In the genomic region with DNA sequence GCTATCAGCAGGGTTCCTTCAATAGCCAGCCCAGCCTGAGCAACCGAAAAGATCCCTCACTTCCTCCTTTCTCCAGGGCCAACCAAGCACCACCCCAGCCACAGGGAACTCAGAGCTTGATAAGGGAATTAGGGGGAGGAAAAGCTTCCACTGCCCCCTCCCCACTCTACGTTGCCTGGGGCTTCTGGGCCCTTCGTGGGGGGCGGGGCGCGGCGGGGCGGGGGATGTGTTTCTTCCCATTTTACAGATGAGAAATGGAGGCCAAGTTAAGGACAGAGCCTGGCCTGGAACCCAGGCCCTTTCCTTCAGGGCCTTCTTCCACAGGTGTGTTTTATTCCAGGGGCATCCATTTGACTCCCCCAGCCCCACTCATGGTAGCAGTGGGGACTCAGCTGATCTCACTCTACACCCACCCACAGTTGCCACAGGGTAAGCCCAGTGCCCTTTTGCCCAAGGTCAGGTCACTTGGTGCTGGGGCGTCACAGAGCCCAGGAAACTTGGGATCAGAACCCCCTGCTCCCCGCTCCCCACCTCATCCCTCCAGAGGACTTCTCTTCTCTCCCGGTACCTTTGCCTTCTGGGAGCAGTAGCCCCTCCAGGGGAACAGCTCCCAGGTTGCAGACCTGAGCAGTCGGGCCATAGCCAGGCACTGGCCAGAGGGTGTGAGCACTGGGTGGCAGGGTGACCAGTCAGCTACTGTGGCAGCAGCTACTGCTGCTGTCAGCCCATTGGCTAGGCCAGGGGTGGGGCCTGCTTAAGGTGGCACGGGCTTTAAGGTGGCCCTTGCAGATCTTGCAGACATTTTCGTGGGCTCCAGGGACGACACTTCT, we compare ENCODE assay signal across 1 cellular context.
TF ChIP-seq lines count a peak whose summit lies in the region.

TSS of gene LDHD (minus strand) at position 700 of the 830 bp plus-strand sequence. CDS start at position 640, 60 bp downstream.

TF ChIP-seq in HepG2, 621 proteins besides CTCF, POLR2A, EP300 and RAD21 (continued from another document and continues in another):
- TF ChIP-seq ASH2L (IDR thresholded peaks at IDR 0.05; ENCODE audit: insufficient read length, low read depth, low read length) (no peak), ZNF17 (CRISPR knock-in tag; IDR thresholded peaks at IDR 0.05) (no peak), CHD2 (IDR thresholded peaks at IDR 0.05; ENCODE audit: low read depth, low read length) (no peak; the same call in 1 of the 2 replicates), POLR2AphosphoS2 (IDR thresholded peaks at IDR 0.05; ENCODE audit: low read depth, low read length) (no peak), ZNF24 (IDR thresholded peaks at IDR 0.05) (no peak), SOX6 (IDR thresholded peaks at IDR 0.05) (no peak), SOX6 (CRISPR knock-in tag; IDR thresholded peaks at IDR 0.05) (peak; percentile 34; the same call in 1 of the 2 replicates), ATF5 (CRISPR knock-in tag; IDR thresholded peaks at IDR 0.05; ENCODE audit: low read depth) (no peak), JARID2 (CRISPR knock-in tag; IDR thresholded peaks at IDR 0.05; ENCODE audit: insufficient replicate concordance) (no peak), SP2 (CRISPR knock-in tag; IDR thresholded peaks at IDR 0.05) (no peak), ZFY (CRISPR knock-in tag; IDR thresholded peaks at IDR 0.05) (peak; percentile 68; the same call in 1 of the 2 replicates), ZBTB21 (CRISPR knock-in tag; IDR thresholded peaks at IDR 0.05) (no peak), SRY (CRISPR knock-in tag; IDR thresholded peaks at IDR 0.05) (no peak; the same call in 1 of the 2 replicates), CBFB (CRISPR knock-in tag; IDR thresholded peaks at IDR 0.05) (no peak), ZNF546 (CRISPR knock-in tag; conservative IDR thresholded peaks at IDR 0.05) (0 out of 2 replicates have a peak, but pooled peaks have one; percentile 40), ZNF224 (CRISPR knock-in tag; IDR thresholded peaks at IDR 0.05) (no peak; the same call in 1 of the 2 replicates), KDM5B (CRISPR knock-in tag; IDR thresholded peaks at IDR 0.05; ENCODE audit: borderline replicate concordance) (peak; percentile 79; the same call in 1 of the 2 replicates), TRIM24 (CRISPR knock-in tag; IDR thresholded peaks at IDR 0.05) (no peak), BCL3 (CRISPR knock-in tag; IDR thresholded peaks at IDR 0.05) (peak; percentile 38; the same call in 1 of the 2 replicates), RAD51 (IDR thresholded peaks at IDR 0.05; ENCODE audit: borderline replicate concordance) (no peak), ZZZ3 (CRISPR knock-in tag; IDR thresholded peaks at IDR 0.05; ENCODE audit: borderline replicate concordance) (no peak), ZSCAN30 (CRISPR knock-in tag; IDR thresholded peaks at IDR 0.05) (no peak), FOXO1 (CRISPR knock-in tag; IDR thresholded peaks at IDR 0.05) (peak; percentile 78), ZBTB26 (CRISPR knock-in tag; IDR thresholded peaks at IDR 0.05; ENCODE audit: borderline replicate concordance) (peak; percentile 76), ATF1 (CRISPR knock-in tag; IDR thresholded peaks at IDR 0.05) (no peak), E2F5 (CRISPR knock-in tag; conservative IDR thresholded peaks at IDR 0.05) (no peak), THAP9 (CRISPR knock-in tag; IDR thresholded peaks at IDR 0.05; ENCODE audit: borderline replicate concordance) (peak; percentile 82; the same call in 1 of the 2 replicates), POGZ (CRISPR knock-in tag; IDR thresholded peaks at IDR 0.05) (peak; percentile 55; the same call in 1 of the 2 replicates), NR1H2 (CRISPR knock-in tag; IDR thresholded peaks at IDR 0.05; ENCODE audit: borderline replicate concordance, low read depth) (no peak), KDM2A (CRISPR knock-in tag; IDR thresholded peaks at IDR 0.05; ENCODE audit: borderline replicate concordance, low read depth) (peak; percentile 83; the same call in 1 of the 2 replicates), TEAD2 (CRISPR knock-in tag; IDR thresholded peaks at IDR 0.05) (no peak), HMGA1 (CRISPR knock-in tag; conservative IDR thresholded peaks at IDR 0.05) (no peak), ZFP36L2 (CRISPR knock-in tag; IDR thresholded peaks at IDR 0.05) (no peak), PHB2 (IDR thresholded peaks at IDR 0.05; ENCODE audit: partially characterized antibody) (no peak), KMT2A (CRISPR knock-in tag; IDR thresholded peaks at IDR 0.05) (peak; percentile 61; the same call in 1 of the 2 replicates), ZNF12 (CRISPR knock-in tag; IDR thresholded peaks at IDR 0.05) (0 out of 2 replicates have a peak, but pooled peaks have one; percentile 4), ZSCAN20 (CRISPR knock-in tag; IDR thresholded peaks at IDR 0.05; ENCODE audit: borderline replicate concordance) (no peak), ZNF496 (CRISPR knock-in tag; IDR thresholded peaks at IDR 0.05; ENCODE audit: insufficient replicate concordance) (no peak), MEIS2 (CRISPR knock-in tag; IDR thresholded peaks at IDR 0.05) (peak; percentile 42; the same call in 1 of the 2 replicates), PHF20 (CRISPR knock-in tag; IDR thresholded peaks at IDR 0.05) (no peak), KLF16 (CRISPR knock-in tag; IDR thresholded peaks at IDR 0.05) (peak in 1 of 2 experiments; percentile 84; a peak in 2 of 4 replicates), NFIB (CRISPR knock-in tag; IDR thresholded peaks at IDR 0.05; ENCODE audit: borderline replicate concordance) (no peak), NFIC (IDR thresholded peaks at IDR 0.05; ENCODE audit: low read length) (no peak)
- TF ChIP-seq, protein P1, sequence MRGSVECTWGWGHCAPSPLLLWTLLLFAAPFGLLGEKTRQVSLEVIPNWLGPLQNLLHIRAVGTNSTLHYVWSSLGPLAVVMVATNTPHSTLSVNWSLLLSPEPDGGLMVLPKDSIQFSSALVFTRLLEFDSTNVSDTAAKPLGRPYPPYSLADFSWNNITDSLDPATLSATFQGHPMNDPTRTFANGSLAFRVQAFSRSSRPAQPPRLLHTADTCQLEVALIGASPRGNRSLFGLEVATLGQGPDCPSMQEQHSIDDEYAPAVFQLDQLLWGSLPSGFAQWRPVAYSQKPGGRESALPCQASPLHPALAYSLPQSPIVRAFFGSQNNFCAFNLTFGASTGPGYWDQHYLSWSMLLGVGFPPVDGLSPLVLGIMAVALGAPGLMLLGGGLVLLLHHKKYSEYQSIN (CRISPR knock-in tag; IDR thresholded peaks at IDR 0.05; ENCODE audit: borderline replicate concordance): no peak
- TF ChIP-seq, protein P2, sequence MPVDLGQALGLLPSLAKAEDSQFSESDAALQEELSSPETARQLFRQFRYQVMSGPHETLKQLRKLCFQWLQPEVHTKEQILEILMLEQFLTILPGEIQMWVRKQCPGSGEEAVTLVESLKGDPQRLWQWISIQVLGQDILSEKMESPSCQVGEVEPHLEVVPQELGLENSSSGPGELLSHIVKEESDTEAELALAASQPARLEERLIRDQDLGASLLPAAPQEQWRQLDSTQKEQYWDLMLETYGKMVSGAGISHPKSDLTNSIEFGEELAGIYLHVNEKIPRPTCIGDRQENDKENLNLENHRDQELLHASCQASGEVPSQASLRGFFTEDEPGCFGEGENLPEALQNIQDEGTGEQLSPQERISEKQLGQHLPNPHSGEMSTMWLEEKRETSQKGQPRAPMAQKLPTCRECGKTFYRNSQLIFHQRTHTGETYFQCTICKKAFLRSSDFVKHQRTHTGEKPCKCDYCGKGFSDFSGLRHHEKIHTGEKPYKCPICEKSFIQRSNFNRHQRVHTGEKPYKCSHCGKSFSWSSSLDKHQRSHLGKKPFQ (CRISPR knock-in tag; IDR thresholded peaks at IDR 0.05; ENCODE audit: insufficient replicate concordance): no peak
- TF ChIP-seq, protein P3, sequence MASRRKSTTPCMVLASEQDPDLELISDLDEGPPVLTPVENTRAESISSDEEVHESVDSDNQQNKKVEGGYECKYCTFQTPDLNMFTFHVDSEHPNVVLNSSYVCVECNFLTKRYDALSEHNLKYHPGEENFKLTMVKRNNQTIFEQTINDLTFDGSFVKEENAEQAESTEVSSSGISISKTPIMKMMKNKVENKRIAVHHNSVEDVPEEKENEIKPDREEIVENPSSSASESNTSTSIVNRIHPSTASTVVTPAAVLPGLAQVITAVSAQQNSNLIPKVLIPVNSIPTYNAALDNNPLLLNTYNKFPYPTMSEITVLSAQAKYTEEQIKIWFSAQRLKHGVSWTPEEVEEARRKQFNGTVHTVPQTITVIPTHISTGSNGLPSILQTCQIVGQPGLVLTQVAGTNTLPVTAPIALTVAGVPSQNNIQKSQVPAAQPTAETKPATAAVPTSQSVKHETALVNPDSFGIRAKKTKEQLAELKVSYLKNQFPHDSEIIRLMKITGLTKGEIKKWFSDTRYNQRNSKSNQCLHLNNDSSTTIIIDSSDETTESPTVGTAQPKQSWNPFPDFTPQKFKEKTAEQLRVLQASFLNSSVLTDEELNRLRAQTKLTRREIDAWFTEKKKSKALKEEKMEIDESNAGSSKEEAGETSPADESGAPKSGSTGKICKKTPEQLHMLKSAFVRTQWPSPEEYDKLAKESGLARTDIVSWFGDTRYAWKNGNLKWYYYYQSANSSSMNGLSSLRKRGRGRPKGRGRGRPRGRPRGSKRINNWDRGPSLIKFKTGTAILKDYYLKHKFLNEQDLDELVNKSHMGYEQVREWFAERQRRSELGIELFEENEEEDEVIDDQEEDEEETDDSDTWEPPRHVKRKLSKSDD (CRISPR knock-in tag; IDR thresholded peaks at IDR 0.05; ENCODE audit: low read depth): no peak
- TF ChIP-seq, protein P4, sequence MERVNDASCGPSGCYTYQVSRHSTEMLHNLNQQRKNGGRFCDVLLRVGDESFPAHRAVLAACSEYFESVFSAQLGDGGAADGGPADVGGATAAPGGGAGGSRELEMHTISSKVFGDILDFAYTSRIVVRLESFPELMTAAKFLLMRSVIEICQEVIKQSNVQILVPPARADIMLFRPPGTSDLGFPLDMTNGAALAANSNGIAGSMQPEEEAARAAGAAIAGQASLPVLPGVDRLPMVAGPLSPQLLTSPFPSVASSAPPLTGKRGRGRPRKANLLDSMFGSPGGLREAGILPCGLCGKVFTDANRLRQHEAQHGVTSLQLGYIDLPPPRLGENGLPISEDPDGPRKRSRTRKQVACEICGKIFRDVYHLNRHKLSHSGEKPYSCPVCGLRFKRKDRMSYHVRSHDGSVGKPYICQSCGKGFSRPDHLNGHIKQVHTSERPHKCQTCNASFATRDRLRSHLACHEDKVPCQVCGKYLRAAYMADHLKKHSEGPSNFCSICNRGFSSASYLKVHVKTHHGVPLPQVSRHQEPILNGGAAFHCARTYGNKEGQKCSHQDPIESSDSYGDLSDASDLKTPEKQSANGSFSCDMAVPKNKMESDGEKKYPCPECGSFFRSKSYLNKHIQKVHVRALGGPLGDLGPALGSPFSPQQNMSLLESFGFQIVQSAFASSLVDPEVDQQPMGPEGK (CRISPR knock-in tag; IDR thresholded peaks at IDR 0.05): peak; percentile 64
